In genomic region chr9:96344458-96345180, GRCh38 we compare ENCODE assay signal across 9 cellular contexts. TPM values are rescaled to one million over a fixed set of nuclear protein-coding genes. Genes with fewer than 3 reads are reported as not detected.
DNase-seq lines count a peak whose midpoint lies in the region; ATAC-seq, FAIRE-seq and TF ChIP-seq lines count a peak whose summit lies in the region.
"Had no signal": no experiment of that assay in that cellular context is flagged by ENCODE, and none has a peak within 500 bp of the region (broad histone marks: within the 10 kb centered on the region; RNA-seq: fewer than 3 reads in every experiment).

No MANE protein-coding gene starts in this region.

- peak; percentile 61 for ATAC-seq in RWPE2 (ENCODE audit: low read depth)
- no peak for ATAC-seq in activated CD8-positive, alpha-beta memory T cell treated with anti-CD3 and anti-CD28 coated beads, Interleukin-2, amount 10 ng/mL, durations not matched to agents 7 days and 5 days

- H2AFZ ChIP-seq in fibroblast of lung (ENCODE audit: low read length): no peak overlapping the region

- peak overlapping the region; percentile 32 for H3K27ac ChIP-seq in RWPE2 (ENCODE audit: poor library complexity, severe bottlenecking)
- peak overlapping the region; percentile 37 for H3K27ac ChIP-seq in fibroblast of lung (ENCODE audit: insufficient read depth, low read length)
- no peak overlapping the region for H3K27ac ChIP-seq in kidney (ENCODE audit: low read depth in 2 of 2, low read length in 2 of 2)

- H3K4me1 ChIP-seq in RWPE2 (ENCODE audit: insufficient read depth, poor library complexity, severe bottlenecking) (peaks cover 15% of the 10 kb centered on the region), fibroblast of lung (ENCODE audit: control insufficient read depth, extremely low read depth, insufficient read depth, low read length) (peaks cover 13% of the 10 kb centered on the region), kidney (ENCODE audit: control insufficient read depth in 1 of 2, insufficient read depth in 1 of 2, low read depth in 1 of 2, low read length in 2 of 2) (no peaks in the 10 kb centered on the region)

- peaks cover 21% of the 10 kb centered on the region for H3K36me3 Mint-ChIP-seq in neural crest cell (ENCODE audit: low read depth)
- no peaks in the 10 kb centered on the region for H3K36me3 Mint-ChIP-seq in activated CD8-positive, alpha-beta memory T cell treated with anti-CD3 and anti-CD28 coated beads, Interleukin-2, amount 10 ng/mL, durations not matched to agents 7 days and 5 days

- no peak for FAIRE-seq in kidney (lab: Jason Lieb, UNC)

- no peak overlapping the region for H3K4me2 ChIP-seq in fibroblast of lung (ENCODE audit: extremely low read depth, insufficient read depth, low read length)

- no peaks in the 10 kb centered on the region for H3K27me3 Mint-ChIP-seq in neural crest cell (ENCODE audit: low read depth)
- H3K27me3 Mint-ChIP-seq in activated CD8-positive, alpha-beta memory T cell treated with anti-CD3 and anti-CD28 coated beads, Interleukin-2, amount 10 ng/mL, durations not matched to agents 7 days and 5 days: no peaks in the 10 kb centered on the region

- H3K36me3 ChIP-seq in RWPE2 (ENCODE audit: low read depth): peaks cover 4% of the 10 kb centered on the region; the same call in 1 of the 2 replicates
- H3K36me3 ChIP-seq in fibroblast of lung (ENCODE audit: control insufficient read depth, insufficient read depth, low read length): peaks cover 2% of the 10 kb centered on the region
- H3K36me3 ChIP-seq in kidney (ENCODE audit: control insufficient read depth in 1 of 2, insufficient read depth in 2 of 2, low read length in 2 of 2): peaks cover 3 to 10% of the 10 kb centered on the region in 2 donors

- H3K4me1 Mint-ChIP-seq in neural crest cell: peaks cover 75% of the 10 kb centered on the region
- peaks cover 6% of the 10 kb centered on the region for H3K4me1 Mint-ChIP-seq in activated CD8-positive, alpha-beta memory T cell treated with anti-CD3 and anti-CD28 coated beads, Interleukin-2, amount 10 ng/mL, durations not matched to agents 7 days and 5 days

- TF ChIP-seq CTCF in RWPE2 (IDR thresholded peaks at IDR 0.05; ENCODE audit: poor library complexity, severe bottlenecking) (no peak), fibroblast of lung (conservative IDR thresholded peaks at IDR 0.05 in 1 of 2, IDR thresholded peaks at IDR 0.05 in 1 of 2; ENCODE audit: low read depth in 1 of 2, low read length in 2 of 2) (no peak), neural crest cell (conservative IDR thresholded peaks at IDR 0.05) (no peak), kidney (IDR thresholded peaks at IDR 0.05; ENCODE audit: borderline replicate concordance, extremely low read depth, insufficient read depth) (no peak)

- DNase-seq in HT-29 (ENCODE audit: low spot score): peak; percentile 52
- DNase-seq in RWPE2 (ENCODE audit: low spot score): no peak
- DNase-seq in fibroblast of lung (ENCODE audit: low read depth in 2 of 2): peak; percentile 97 to 98
- DNase-seq in neural crest cell (ENCODE audit: low read depth, low spot score): peak; percentile 26
- DNase-seq in NAMALWA (ENCODE audit: low spot score): no peak
- DNase-seq in kidney: no peak
- no peak for DNase-seq in activated CD4-positive, alpha-beta T cell treated with anti-CD3 and anti-CD28 coated beads, Interleukin-2, amount 50 U/mL, for 1 hour
- DNase-seq in activated CD8-positive, alpha-beta memory T cell treated with anti-CD3 and anti-CD28 coated beads, Interleukin-2, amount 10 ng/mL, durations not matched to agents 7 days and 5 days: no peak

- peaks cover 6% of the 10 kb centered on the region for H3K9me3 Mint-ChIP-seq in neural crest cell
- H3K9me3 Mint-ChIP-seq in activated CD8-positive, alpha-beta memory T cell treated with anti-CD3 and anti-CD28 coated beads, Interleukin-2, amount 10 ng/mL, durations not matched to agents 7 days and 5 days (ENCODE audit: low read depth): no peaks in the 10 kb centered on the region

- H3K27ac Mint-ChIP-seq in neural crest cell (ENCODE audit: unreplicated experiment): peak overlapping the region; percentile 35
- no peak overlapping the region for H3K27ac Mint-ChIP-seq in activated CD8-positive, alpha-beta memory T cell treated with anti-CD3 and anti-CD28 coated beads, Interleukin-2, amount 10 ng/mL, durations not matched to agents 7 days and 5 days

- no peaks in the 10 kb centered on the region for H4K20me1 ChIP-seq in fibroblast of lung (ENCODE audit: control insufficient read depth, extremely low read depth, insufficient read depth, low read length)

- CTCF ChIA-PET in activated CD8-positive, alpha-beta memory T cell treated with anti-CD3 and anti-CD28 coated beads, Interleukin-2, amount 10 ng/mL, durations not matched to agents 7 days and 5 days (lab: Charles Lee): no interaction called here

- H3K79me2 ChIP-seq in fibroblast of lung (ENCODE audit: control insufficient read depth, insufficient read depth, low read length): no peaks in the 10 kb centered on the region

- intact Hi-C loops in kidney (cut with DNase I): no loop called here

- no peak overlapping the region for H3K4me3 Mint-ChIP-seq in neural crest cell
- no peak overlapping the region for H3K4me3 Mint-ChIP-seq in activated CD8-positive, alpha-beta memory T cell treated with anti-CD3 and anti-CD28 coated beads, Interleukin-2, amount 10 ng/mL, durations not matched to agents 7 days and 5 days

- H3K4me3 ChIP-seq in RWPE2 (ENCODE audit: severe bottlenecking) (no peak overlapping the region), fibroblast of lung (replicated peaks in 1 of 4; ENCODE audit: control extremely low read depth in 1 of 4, insufficient read depth in 1 of 4, low read depth in 3 of 4, low read length in 4 of 4) (no peak overlapping the region), kidney (ENCODE audit: low read length in 2 of 2) (no peak overlapping the region)

- H3K9ac ChIP-seq in fibroblast of lung (ENCODE audit: insufficient read depth, low read length): no peak overlapping the region
- H3K9ac ChIP-seq in kidney (ENCODE audit: low read length in 2 of 2): no peak overlapping the region

- H3K27me3 ChIP-seq in RWPE2 (ENCODE audit: insufficient read depth, poor library complexity, severe bottlenecking) (no peaks in the 10 kb centered on the region), fibroblast of lung (ENCODE audit: control insufficient read depth, insufficient read depth, low read length) (no peaks in the 10 kb centered on the region)

- H3K9me3 ChIP-seq in RWPE2 (ENCODE audit: severe bottlenecking) (no peaks in the 10 kb centered on the region), fibroblast of lung (ENCODE audit: control insufficient read depth, insufficient read depth, low read depth, low read length) (no peaks in the 10 kb centered on the region), kidney (ENCODE audit: control insufficient read depth in 1 of 2, low read length in 2 of 2) (no peaks in the 10 kb centered on the region)

RNA-seq across cellular contexts. Expression of gene SLC35D2, which starts 38.9 kb away (rescaled TPM):
- 25.0 and 25.2 TPM in 2 replicates for total RNA-seq in HT-29 (2014; rRNA removed; shearing (Covaris generic))
- 28.2 and 34.7 TPM in 2 replicates for total RNA-seq in fibroblast of lung
- 26.2 and 27.2 TPM in 2 replicates for polyA plus RNA-seq in fibroblast of lung
- 23.9 and 25.0 TPM in 2 replicates for polyA plus RNA-seq in fibroblast of lung (2012)
- polyA minus RNA-seq in fibroblast of lung (ENCODE audit: low replicate concordance): 2.2 and 5.1 TPM in 2 replicates
- 19.0 and 19.2 TPM in 2 replicates for total RNA-seq in neural crest cell
- 27.7 TPM for total RNA-seq in kidney
- 46.1 TPM for polyA plus RNA-seq in kidney (ENCODE audit: insufficient read depth, low read depth, low replicate concordance)
- total RNA-seq in activated CD8-positive, alpha-beta memory T cell treated with anti-CD3 and anti-CD28 coated beads, Interleukin-2, amount 10 ng/mL, durations not matched to agents 7 days and 5 days: 1 to 10 TPM; 5.3 to 6.7 TPM

RNA-seq across cellular contexts. Expression of gene HSD17B3, which starts 42.6 kb away (rescaled TPM):
- total RNA-seq in HT-29 (2014; rRNA removed; shearing (Covaris generic)): not detected in 2 replicates
- total RNA-seq in fibroblast of lung: 0.17 TPM in 1 of 2 replicates, not detected in the other
- polyA plus RNA-seq in fibroblast of lung: not detected in 2 replicates
- polyA plus RNA-seq in fibroblast of lung (2012): not detected in 2 replicates
- not detected in 2 replicates for polyA minus RNA-seq in fibroblast of lung (ENCODE audit: low replicate concordance)
- total RNA-seq in neural crest cell: not detected in 2 replicates
- 0.66 TPM for total RNA-seq in kidney
- polyA plus RNA-seq in kidney (ENCODE audit: insufficient read depth, low read depth, low replicate concordance): 2.0 TPM
- total RNA-seq in activated CD8-positive, alpha-beta memory T cell treated with anti-CD3 and anti-CD28 coated beads, Interleukin-2, amount 10 ng/mL, durations not matched to agents 7 days and 5 days: under 1 TPM in 1 of 2 experiments, not detected in 1; 0.21 TPM
- total RNA-seq: T-helper 1 cell treated with Interleukin-12 subunit alpha and Interleukin-12 subunit beta and Interleukin-4 antibody, amounts not matched to agents 30 ng/mL and 1 ng/mL, for 36 hours had no signal

Comparison
In these comparisons a context has a peak if more than half of its experiments do, and no peak if none do; other contexts are left out.
1. DNase-seq: peak in HT-29 (single experiment), fibroblast of lung (2 of 2) and neural crest cell (single experiment); none in RWPE2 (single experiment), NAMALWA (single experiment), kidney (single experiment), activated CD4-positive, alpha-beta T cell treated with anti-CD3 and anti-CD28 coated beads, Interleukin-2, amount 50 U/mL, for 1 hour (single experiment) and activated CD8-positive, alpha-beta memory T cell treated with anti-CD3 and anti-CD28 coated beads, Interleukin-2, amount 10 ng/mL, durations not matched to agents 7 days and 5 days (single experiment).
2. H3K27ac ChIP-seq: peak in RWPE2 (single experiment) and fibroblast of lung (single experiment); none in kidney (0 of 2).